Comparison of ENCODE assay signal across 3 cellular contexts in the genomic region with DNA sequence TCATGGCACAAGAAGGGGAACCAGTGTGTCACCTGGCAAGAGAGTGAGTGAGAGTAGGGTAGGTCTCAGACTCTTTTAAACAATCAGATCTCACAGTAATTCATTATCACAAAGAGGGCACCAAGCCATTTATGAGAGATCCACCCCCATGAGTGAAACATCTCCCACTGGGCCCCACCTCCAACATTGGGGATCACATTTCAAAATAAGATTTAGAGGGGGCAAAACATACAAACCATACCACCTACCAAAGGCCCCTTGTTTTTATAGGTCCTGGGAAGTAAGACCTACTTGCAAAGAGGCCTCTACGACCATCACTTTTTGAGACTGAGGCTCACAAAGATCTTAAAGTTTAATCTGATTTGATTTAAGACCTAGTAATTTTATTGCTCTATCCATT.
"Had no signal": no experiment of that assay in that cellular context is flagged by ENCODE, and none has a peak within 500 bp of the region (broad histone marks: within the 10 kb centered on the region; RNA-seq: fewer than 3 reads in every experiment).

No MANE protein-coding gene starts in this region.

- ATAC-seq: GM12878 had no signal

- DNase-seq: GDM1, GF-D8 had no signal

- H3K4me3 ChIP-seq: GM12878 had no signal
